In the genomic region with DNA sequence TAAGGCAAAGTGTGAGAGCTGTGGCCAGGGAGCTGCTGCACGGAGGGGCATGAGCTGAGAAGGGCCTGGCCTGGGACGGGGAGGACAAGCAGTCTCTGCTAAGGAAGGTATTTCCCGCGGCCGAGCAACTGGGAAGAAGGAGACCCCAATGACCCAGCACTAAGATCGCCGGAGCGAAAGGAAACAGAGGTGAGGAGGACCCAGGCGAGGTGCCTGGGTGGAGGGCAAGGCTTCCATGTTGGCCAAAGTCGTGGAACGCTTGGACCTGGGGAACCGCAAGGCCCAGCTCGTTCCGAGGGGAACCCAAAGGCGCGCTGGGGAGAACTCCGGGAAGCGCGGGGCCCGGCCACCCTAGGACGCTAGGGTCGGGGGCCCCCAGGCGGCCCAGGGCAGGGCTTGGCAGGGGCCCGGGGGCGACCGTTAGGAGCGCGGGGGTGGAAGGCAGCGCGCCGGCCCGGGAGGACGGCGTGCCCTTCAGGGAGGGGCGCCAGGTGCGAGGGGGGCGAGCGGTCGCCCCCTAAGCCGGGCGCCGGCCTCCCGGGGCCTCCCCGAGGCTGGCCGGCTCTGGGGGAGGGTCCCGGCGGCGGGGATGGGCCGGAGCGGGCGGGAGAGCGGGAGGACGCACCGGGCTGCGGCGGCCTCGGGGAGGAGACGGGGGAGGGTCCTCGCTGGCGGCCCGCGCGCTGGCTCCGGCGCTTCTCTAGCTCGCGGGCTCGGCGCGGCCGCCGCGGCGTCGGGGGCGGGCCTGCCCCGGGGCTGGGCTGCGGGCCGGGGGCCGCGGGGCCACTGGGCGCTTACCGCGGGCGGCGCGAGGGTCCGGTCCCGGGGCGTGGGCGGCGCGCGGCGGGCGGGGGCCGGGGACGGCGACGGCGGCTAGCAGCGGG, we compare ENCODE assay signal across 1 cellular context.
TF ChIP-seq lines count a peak whose summit lies in the region.

No MANE protein-coding gene starts in this region.

TF ChIP-seq in GM12878, 131 proteins besides CTCF, POLR2A, EP300 and RAD21:
- peak in 1 of 2 experiments; percentile 66; a peak in 1 of 3 replicates for TF ChIP-seq EGR1 (IDR thresholded peaks at IDR 0.05; ENCODE audit: borderline replicate concordance in 1 of 2, low read depth in 2 of 2, low read length in 2 of 2)
- TF ChIP-seq JUND (IDR thresholded peaks at IDR 0.05; ENCODE audit: low read depth, low read length), result no peak
- 0 out of 2 replicates have a peak, but pooled peaks have one; percentile 28 for TF ChIP-seq NR2F1 (conservative IDR thresholded peaks at IDR 0.05)
- peak; percentile 46; the same call in 1 of the 2 replicates for TF ChIP-seq NKRF (conservative IDR thresholded peaks at IDR 0.05)
- 0 out of 2 replicates have a peak, but pooled peaks have one; percentile 0 for TF ChIP-seq SIN3A (IDR thresholded peaks at IDR 0.05; ENCODE audit: low read depth, low read length)
- TF ChIP-seq, protein P1, sequence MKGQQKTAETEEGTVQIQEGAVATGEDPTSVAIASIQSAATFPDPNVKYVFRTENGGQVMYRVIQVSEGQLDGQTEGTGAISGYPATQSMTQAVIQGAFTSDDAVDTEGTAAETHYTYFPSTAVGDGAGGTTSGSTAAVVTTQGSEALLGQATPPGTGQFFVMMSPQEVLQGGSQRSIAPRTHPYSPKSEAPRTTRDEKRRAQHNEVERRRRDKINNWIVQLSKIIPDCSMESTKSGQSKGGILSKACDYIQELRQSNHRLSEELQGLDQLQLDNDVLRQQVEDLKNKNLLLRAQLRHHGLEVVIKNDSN (IDR thresholded peaks at IDR 0.05; ENCODE audit: borderline replicate concordance, extremely low read length, insufficient read depth, low read depth, low read length), result no peak
- TF ChIP-seq LARP7 (IDR thresholded peaks at IDR 0.05), result 0 out of 2 replicates have a peak, but pooled peaks have one; percentile 32
- peak; percentile 52; the same call in 1 of the 2 replicates for TF ChIP-seq GATAD2B (conservative IDR thresholded peaks at IDR 0.05; ENCODE audit: low read depth)
TF ChIP-seq in GM12878: peak in this region for 6.
